In the genomic region with DNA sequence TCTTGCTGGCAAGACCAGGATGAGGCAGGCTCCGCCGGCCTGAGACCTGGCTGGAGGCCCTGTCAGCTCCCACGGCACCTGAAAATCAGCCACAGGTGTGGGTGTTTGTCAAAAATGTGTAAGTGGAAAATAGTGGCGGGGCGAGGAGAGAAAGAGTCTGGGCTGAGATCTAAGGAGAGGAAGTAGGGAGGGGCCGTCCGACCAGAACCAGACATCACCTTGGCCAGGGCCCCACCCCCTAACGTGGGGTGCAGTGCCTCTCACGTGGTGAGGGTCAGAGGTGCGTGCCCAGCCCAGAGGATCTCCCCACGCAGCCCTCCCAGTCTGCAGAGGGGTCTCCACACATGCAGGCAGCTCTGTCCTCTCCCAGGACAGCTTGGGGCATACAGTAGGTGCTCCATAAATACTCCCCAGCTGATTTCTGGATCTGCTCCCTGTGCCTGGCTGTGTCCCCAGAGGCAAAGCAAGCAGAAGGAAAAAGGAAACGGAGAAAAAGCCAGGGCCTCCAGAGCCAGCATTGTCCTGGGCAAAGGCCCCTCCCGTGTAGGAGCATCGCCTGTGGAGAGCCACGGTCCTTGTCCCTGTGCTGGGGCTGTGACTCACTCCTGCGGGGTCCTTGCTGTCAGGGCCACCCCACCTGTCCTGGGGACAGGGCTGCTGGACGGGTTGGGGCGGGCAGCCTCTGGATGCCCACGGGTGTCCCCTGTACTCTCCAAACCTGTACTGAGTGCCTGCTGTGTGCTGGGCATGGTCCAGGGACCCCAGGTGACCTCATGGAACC, we compare ENCODE assay signal across 10 cellular contexts. TPM values are rescaled to one million over a fixed set of nuclear protein-coding genes. Genes with fewer than 3 reads are reported as not detected.
DNase-seq lines count a peak whose midpoint lies in the region; ATAC-seq and TF ChIP-seq lines count a peak whose summit lies in the region.
"Had no signal": no experiment of that assay in that cellular context is flagged by ENCODE, and none has a peak within 500 bp of the region (broad histone marks: within the 10 kb centered on the region; RNA-seq: fewer than 3 reads in every experiment).

No MANE protein-coding gene starts in this region.

- in situ Hi-C loops in GM13976 (cut with MboI; ENCODE audit: low sequenced_read_pairs, unreplicated experiment) = no loop called here

- peak; percentile 65 for DNase-seq in GM13976 (ENCODE audit: low spot score)
- DNase-seq in activated CD4-positive, alpha-beta T cell treated with anti-CD3 and anti-CD28 coated beads, Interleukin-2, amount 10 ng/mL, durations not matched to agents 24 days and 14 days = peak; percentile 71
- peak in 1 of 2 donors; percentile 31 for DNase-seq in activated naive CD4-positive, alpha-beta T cell treated with anti-CD3 and anti-CD28 coated beads, Interleukin-2, amount 50 U/mL, for 72 hours (ENCODE audit: low spot score in 2 of 2)
- DNase-seq in stimulated activated CD4-positive, alpha-beta T cell treated with anti-CD3 and anti-CD28 coated beads, Interleukin-4, amount 100 ng/mL, for 24 hours = peak; percentile 53
- no peak for DNase-seq in foreskin keratinocyte
- DNase-seq in NCI-H510A (lab: John Stamatoyannopoulos, UW) = no peak
- DNase-seq: islet precursor cell had no signal

- no peaks in the 10 kb centered on the region for H3K27me3 ChIP-seq in foreskin keratinocyte

- no peaks in the 10 kb centered on the region for H3K27me3 Mint-ChIP-seq in activated CD4-positive, alpha-beta T cell treated with anti-CD3 and anti-CD28 coated beads, Interleukin-2, amount 10 ng/mL, durations not matched to agents 24 days and 14 days
- H3K27me3 Mint-ChIP-seq: brain had no signal

- ATAC-seq in activated naive CD4-positive, alpha-beta T cell treated with anti-CD3 and anti-CD28 coated beads, Interleukin-2, amount 50 U/mL, for 72 hours = peak; percentile 43 to 56
- no peak for ATAC-seq in foreskin keratinocyte
- ATAC-seq in HG02938 (IDR thresholded peaks at IDR 0.05; ENCODE audit: unreplicated experiment) = no peak
- ATAC-seq in HG02981 (IDR thresholded peaks at IDR 0.05; ENCODE audit: unreplicated experiment) = no peak

- intact Hi-C loops in activated CD4-positive, alpha-beta T cell treated with anti-CD3 and anti-CD28 coated beads, Interleukin-2, amount 10 ng/mL, durations not matched to agents 24 days and 14 days (cut with micrococcal nuclease) = no loop called here

- H3K4me1 Mint-ChIP-seq in activated CD4-positive, alpha-beta T cell treated with anti-CD3 and anti-CD28 coated beads, Interleukin-2, amount 10 ng/mL, durations not matched to agents 24 days and 14 days = peaks cover 24% of the 10 kb centered on the region

- H3K27ac Mint-ChIP-seq in activated CD4-positive, alpha-beta T cell treated with anti-CD3 and anti-CD28 coated beads, Interleukin-2, amount 10 ng/mL, durations not matched to agents 24 days and 14 days = no peak overlapping the region
- peak overlapping the region in 1 of 2 donors; percentile 59 for H3K27ac Mint-ChIP-seq in activated naive CD4-positive, alpha-beta T cell treated with anti-CD3 and anti-CD28 coated beads, Interleukin-2, amount 50 U/mL, for 72 hours
- H3K27ac Mint-ChIP-seq: brain had no signal

- peak overlapping the region; percentile 15 for H3K4me3 Mint-ChIP-seq in activated CD4-positive, alpha-beta T cell treated with anti-CD3 and anti-CD28 coated beads, Interleukin-2, amount 10 ng/mL, durations not matched to agents 24 days and 14 days
- H3K4me3 Mint-ChIP-seq: brain had no signal

- TF ChIP-seq CTCF in GM13976 (IDR thresholded peaks at IDR 0.05; ENCODE audit: borderline replicate concordance, control extremely low read depth, extremely low read depth, insufficient read depth, missing control alignments) (no peak), foreskin keratinocyte (conservative IDR thresholded peaks at IDR 0.05) (no peak)

- no peaks in the 10 kb centered on the region for H3K4me1 ChIP-seq in foreskin keratinocyte

- H3K9me3 Mint-ChIP-seq in activated CD4-positive, alpha-beta T cell treated with anti-CD3 and anti-CD28 coated beads, Interleukin-2, amount 10 ng/mL, durations not matched to agents 24 days and 14 days = no peaks in the 10 kb centered on the region
- no peaks in the 10 kb centered on the region for H3K9me3 Mint-ChIP-seq in activated naive CD4-positive, alpha-beta T cell treated with anti-CD3 and anti-CD28 coated beads, Interleukin-2, amount 50 U/mL, for 72 hours
- H3K9me3 Mint-ChIP-seq: brain had no signal

- H3K36me3 Mint-ChIP-seq in activated CD4-positive, alpha-beta T cell treated with anti-CD3 and anti-CD28 coated beads, Interleukin-2, amount 10 ng/mL, durations not matched to agents 24 days and 14 days (ENCODE audit: low read depth) = no peaks in the 10 kb centered on the region
- H3K36me3 Mint-ChIP-seq in activated naive CD4-positive, alpha-beta T cell treated with anti-CD3 and anti-CD28 coated beads, Interleukin-2, amount 50 U/mL, for 72 hours = no peaks in the 10 kb centered on the region
- H3K36me3 Mint-ChIP-seq: brain had no signal

- no peak overlapping the region for H3K27ac ChIP-seq in foreskin keratinocyte

RNA-seq across cellular contexts. Expression of gene ZFPM1, which starts 16.7 kb away (rescaled TPM):
- total RNA-seq in activated CD4-positive, alpha-beta T cell treated with anti-CD3 and anti-CD28 coated beads, Interleukin-2, amount 10 ng/mL, durations not matched to agents 24 days and 14 days = 17.9 and 19.3 TPM in 2 replicates
- 10 to 100 TPM; 15.5 to 25.1 TPM for total RNA-seq in activated naive CD4-positive, alpha-beta T cell treated with anti-CD3 and anti-CD28 coated beads, Interleukin-2, amount 50 U/mL, for 72 hours
- total RNA-seq in foreskin keratinocyte = 4.4 and 4.8 TPM in 2 replicates
- 2.9 and 3.0 TPM in 2 replicates for polyA plus RNA-seq in foreskin keratinocyte

Comparison
In these comparisons a context has a peak if more than half of its experiments do, and no peak if none do; other contexts are left out.
1. DNase-seq: peak in GM13976 (single experiment), activated CD4-positive, alpha-beta T cell treated with anti-CD3 and anti-CD28 coated beads, Interleukin-2, amount 10 ng/mL, durations not matched to agents 24 days and 14 days (single experiment) and stimulated activated CD4-positive, alpha-beta T cell treated with anti-CD3 and anti-CD28 coated beads, Interleukin-4, amount 100 ng/mL, for 24 hours (single experiment); none in foreskin keratinocyte (0 of 2) and NCI-H510A (single experiment).
2. ATAC-seq: peak in activated naive CD4-positive, alpha-beta T cell treated with anti-CD3 and anti-CD28 coated beads, Interleukin-2, amount 50 U/mL, for 72 hours (2 of 2); none in foreskin keratinocyte (single experiment), HG02938 (single experiment) and HG02981 (single experiment).